ENCODE assay signal across 15 cellular contexts in the genomic region with DNA sequence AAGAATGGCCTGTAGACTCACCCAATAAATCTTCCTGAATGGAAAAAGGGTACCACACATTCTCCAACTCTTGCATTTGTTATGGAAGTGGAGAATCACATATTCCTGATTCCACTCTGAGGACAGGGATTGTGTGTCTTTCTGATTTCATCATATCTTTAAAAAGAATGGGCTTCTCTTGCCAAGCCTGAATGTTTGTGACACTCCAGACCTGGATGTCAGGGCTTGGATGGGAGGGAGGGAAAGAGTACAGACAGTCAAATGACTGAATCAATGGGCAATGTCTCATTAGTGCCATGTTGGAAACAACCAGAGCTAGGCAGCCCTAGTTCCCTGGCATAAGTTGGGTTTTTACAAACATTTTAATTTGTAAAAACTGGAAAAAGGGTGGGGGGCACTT.
"Had no signal": no experiment of that assay in that cellular context is flagged by ENCODE, and none has a peak within 500 bp of the region (broad histone marks: within the 10 kb centered on the region; RNA-seq: fewer than 3 reads in every experiment).

No MANE protein-coding gene starts in this region.

- H3K27me3 ChIP-seq: brain microvascular endothelial cell, esophagus squamous epithelium had no signal

- H3K36me3 ChIP-seq: brain microvascular endothelial cell, esophagus squamous epithelium had no signal

- FAIRE-seq: TTC549 had no signal

- H3K27ac ChIP-seq: brain microvascular endothelial cell, dorsolateral prefrontal cortex, esophagus squamous epithelium, skin epidermis had no signal

- H3K4me1 ChIP-seq: esophagus squamous epithelium had no signal

- H3K27ac Mint-ChIP-seq: activated naive CD4-positive, alpha-beta T cell treated with anti-CD3 and anti-CD28 coated beads, Interleukin-2, amount 50 U/mL, for 72 hours had no signal

- H3K4me3 ChIP-seq: dorsolateral prefrontal cortex, esophagus squamous epithelium, skin epidermis had no signal

- DNase-seq: activated effector memory CD4-positive, alpha-beta T cell treated with Interleukin-2 at 50 U/mL for 16 hours; activated T-cell treated with anti-CD3 and anti-CD28 coated beads, Interleukin-2, amount 50 U/mL, for 1 hour; amygdala; brain microvascular endothelial cell; cerebellar nuclear complex; dorsolateral prefrontal cortex; esophagus squamous epithelium; glutamatergic neuron; islet precursor cell; mesendoderm; stimulated activated CD4-positive, alpha-beta T cell treated with anti-CD3 and anti-CD28 coated beads, Interleukin-4, amount 100 ng/mL, for 4 hours; T-helper 2 cell had no signal

- H3K9me3 ChIP-seq: esophagus squamous epithelium had no signal

- ATAC-seq: activated naive CD4-positive, alpha-beta T cell treated with anti-CD3 and anti-CD28 coated beads, Interleukin-2, amount 50 U/mL, for 72 hours had no signal

- H3K9me3 Mint-ChIP-seq: activated naive CD4-positive, alpha-beta T cell treated with anti-CD3 and anti-CD28 coated beads, Interleukin-2, amount 50 U/mL, for 72 hours had no signal

- H3K36me3 Mint-ChIP-seq: activated naive CD4-positive, alpha-beta T cell treated with anti-CD3 and anti-CD28 coated beads, Interleukin-2, amount 50 U/mL, for 72 hours had no signal
